Comparison of ENCODE assay signal across 16 cellular contexts in the genomic region with DNA sequence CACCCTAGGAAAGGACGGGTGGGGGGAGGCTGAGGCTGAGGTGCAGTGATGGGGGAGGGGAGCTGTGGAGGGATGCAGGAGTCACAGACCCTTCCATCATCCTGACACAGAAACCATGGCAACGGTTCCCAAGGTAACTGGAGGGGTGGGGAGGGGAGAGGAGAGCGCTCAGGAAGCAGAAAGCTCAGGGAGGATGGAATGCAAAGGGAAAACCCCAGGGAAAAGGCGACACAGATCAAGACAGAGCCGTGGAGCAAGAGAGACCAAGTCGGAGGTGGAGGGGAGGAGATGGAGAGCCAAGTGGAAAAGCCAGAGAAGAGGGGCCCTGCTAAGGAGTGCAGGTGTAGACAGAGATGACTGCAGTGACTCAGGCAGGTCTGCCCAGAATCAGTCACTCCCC. TPM values are rescaled to one million over a fixed set of nuclear protein-coding genes. Genes with fewer than 3 reads are reported as not detected.
"Had no signal": no experiment of that assay in that cellular context is flagged by ENCODE, and none has a peak within 500 bp of the region (broad histone marks: within the 10 kb centered on the region; RNA-seq: fewer than 3 reads in every experiment).

No MANE protein-coding gene starts in this region.

- H3K4me1 ChIP-seq: left lung, upper lobe of left lung had no signal

- DNase-seq: activated CD4-positive, alpha-beta T cell treated with anti-CD3 and anti-CD28 coated beads for 1 hour; activated CD4-positive, alpha-beta T cell treated with anti-CD3 and anti-CD28 coated beads, Interleukin-2, amount 50 U/mL, for 48 hours; activated gamma-delta T cell treated with Interleukin-2 at 50 U/mL for 16 hours; activated naive CD8-positive, alpha-beta T cell treated with anti-CD3 and anti-CD28 coated beads for 36 hours; activated T-cell treated with anti-CD3 and anti-CD28 coated beads, Interleukin-2, amount 50 U/mL, for 72 hours; anterior cingulate cortex; left lung; ovary; stimulated activated CD4-positive, alpha-beta T cell treated with anti-CD3 and anti-CD28 coated beads, Interleukin-15, amount 100 ng/mL, for 24 hours; stimulated activated CD4-positive, alpha-beta T cell treated with anti-CD3 and anti-CD28 coated beads, Interleukin-4, amount 100 ng/mL, for 24 hours; upper lobe of left lung had no signal

- ATAC-seq: activated T-cell treated with anti-CD3 and anti-CD28 coated beads, Interleukin-2, amount 50 U/mL, for 72 hours; left lung; natural killer cell treated with Interleukin-12 subunit alpha and Interleukin-12 subunit beta and Interleukin-15 and Interleukin-18, amount 100 ng/mL, for 72 hours had no signal

- H3K27ac Mint-ChIP-seq: activated naive CD8-positive, alpha-beta T cell treated with anti-CD3 and anti-CD28 coated beads for 36 hours; activated T-cell treated with anti-CD3 and anti-CD28 coated beads, Interleukin-2, amount 50 U/mL, for 72 hours; natural killer cell treated with Interleukin-12 subunit alpha and Interleukin-12 subunit beta and Interleukin-15 and Interleukin-18, amount 100 ng/mL, for 72 hours; stimulated activated naive CD8-positive, alpha-beta T cell treated with anti-CD3 and anti-CD28 coated beads, Interleukin-15, Interleukin-2, amounts not matched to agents 100 ng/mL and 50 ng/mL, for 24 hours had no signal

- H3K27me3 ChIP-seq: ovary had no signal

- H3K4me3 Mint-ChIP-seq: activated naive CD8-positive, alpha-beta T cell treated with anti-CD3 and anti-CD28 coated beads for 36 hours; activated T-cell treated with anti-CD3 and anti-CD28 coated beads, Interleukin-2, amount 50 U/mL, for 72 hours; natural killer cell treated with Interleukin-12 subunit alpha and Interleukin-12 subunit beta and Interleukin-15 and Interleukin-18, amount 100 ng/mL, for 72 hours; stimulated activated naive CD8-positive, alpha-beta T cell treated with anti-CD3 and anti-CD28 coated beads, Interleukin-15, Interleukin-2, amounts not matched to agents 100 ng/mL and 50 ng/mL, for 24 hours had no signal

- H3K36me3 ChIP-seq: left lung, ovary, upper lobe of left lung had no signal

- H3K9me3 ChIP-seq: left lung, ovary, upper lobe of left lung had no signal

- H3K4me3 ChIP-seq: dorsolateral prefrontal cortex, left lung, ovary, upper lobe of left lung had no signal

- H3K9me3 Mint-ChIP-seq: activated naive CD8-positive, alpha-beta T cell treated with anti-CD3 and anti-CD28 coated beads for 36 hours; natural killer cell treated with Interleukin-12 subunit alpha and Interleukin-12 subunit beta and Interleukin-15 and Interleukin-18, amount 100 ng/mL, for 72 hours; stimulated activated naive CD8-positive, alpha-beta T cell treated with anti-CD3 and anti-CD28 coated beads, Interleukin-15, Interleukin-2, amounts not matched to agents 100 ng/mL and 50 ng/mL, for 24 hours had no signal

- H3K27ac ChIP-seq: left lung, ovary, upper lobe of left lung had no signal

- H3K36me3 Mint-ChIP-seq: activated naive CD8-positive, alpha-beta T cell treated with anti-CD3 and anti-CD28 coated beads for 36 hours; natural killer cell treated with Interleukin-12 subunit alpha and Interleukin-12 subunit beta and Interleukin-15 and Interleukin-18, amount 100 ng/mL, for 72 hours had no signal

- H3K4me1 Mint-ChIP-seq: activated naive CD8-positive, alpha-beta T cell treated with anti-CD3 and anti-CD28 coated beads for 36 hours had no signal

RNA-seq across cellular contexts. Expression of a gene that starts 33.0 kb away (rescaled TPM):
- total RNA-seq: activated naive CD8-positive, alpha-beta T cell treated with anti-CD3 and anti-CD28 coated beads for 36 hours; activated T-cell treated with anti-CD3 and anti-CD28 coated beads, Interleukin-2, amount 50 U/mL, for 72 hours; cerebellum; natural killer cell treated with Interleukin-12 subunit alpha and Interleukin-12 subunit beta and Interleukin-15 and Interleukin-18, amount 100 ng/mL, for 72 hours; temporal lobe had no signal
